31 cellular contexts compared by ENCODE assay signal in genomic region chr16:75416904-75417565, GRCh38.
"Had no signal": no experiment of that assay in that cellular context is flagged by ENCODE, and none has a peak within 500 bp of the region (broad histone marks: within the 10 kb centered on the region; RNA-seq: fewer than 3 reads in every experiment).

No MANE protein-coding gene starts in this region.

- H3K4me2 ChIP-seq: SK-N-SH had no signal

- H3K9me3 Mint-ChIP-seq: activated CD8-positive, alpha-beta T cell treated with anti-CD3 and anti-CD28 coated beads for 36 hours; activated naive CD4-positive, alpha-beta T cell treated with anti-CD3 and anti-CD28 coated beads, Interleukin-2, amount 50 U/mL, for 24 hours; activated T-helper 1 cell treated with anti-CD3 and anti-CD28 coated beads, Interleukin-12 subunit alpha, Interleukin-12 subunit beta, Interleukin-2, Interleukin-4 antibody, amounts not matched to agents 30 ng/mL and 10 ng/mL and 1 ng/mL, durations not matched to agents 14 hours and 24 hours and 36 hours had no signal

- H3K4me3 Mint-ChIP-seq: activated CD8-positive, alpha-beta T cell treated with anti-CD3 and anti-CD28 coated beads for 36 hours; activated naive CD4-positive, alpha-beta T cell treated with anti-CD3 and anti-CD28 coated beads, Interleukin-2, amount 50 U/mL, for 24 hours; activated T-helper 1 cell treated with anti-CD3 and anti-CD28 coated beads, Interleukin-12 subunit alpha, Interleukin-12 subunit beta, Interleukin-2, Interleukin-4 antibody, amounts not matched to agents 30 ng/mL and 10 ng/mL and 1 ng/mL, durations not matched to agents 14 hours and 24 hours and 36 hours had no signal

- H3K36me3 ChIP-seq: SJCRH30 had no signal

- H3K4me3 ChIP-seq: ascending aorta, body of pancreas, SJCRH30 had no signal

- H3K27ac Mint-ChIP-seq: activated CD8-positive, alpha-beta T cell treated with anti-CD3 and anti-CD28 coated beads for 36 hours; activated T-helper 1 cell treated with anti-CD3 and anti-CD28 coated beads, Interleukin-12 subunit alpha, Interleukin-12 subunit beta, Interleukin-2, Interleukin-4 antibody, amounts not matched to agents 30 ng/mL and 10 ng/mL and 1 ng/mL, durations not matched to agents 14 hours and 24 hours and 36 hours had no signal

- H3K27me3 Mint-ChIP-seq: activated CD8-positive, alpha-beta T cell treated with anti-CD3 and anti-CD28 coated beads for 36 hours; activated naive CD4-positive, alpha-beta T cell treated with anti-CD3 and anti-CD28 coated beads, Interleukin-2, amount 50 U/mL, for 24 hours had no signal

- ATAC-seq: activated CD4-positive, CD25-positive, alpha-beta regulatory T cell treated with anti-CD3 and anti-CD28 coated beads, Interleukin-2, amount 50 U/mL, for 24 hours; activated CD8-positive, alpha-beta T cell treated with anti-CD3 and anti-CD28 coated beads for 36 hours; body of pancreas; Panc1; Right ventricle myocardium inferior had no signal

- H3K9me3 ChIP-seq: ascending aorta, body of pancreas, SJCRH30, SK-N-SH had no signal

- DNase-seq: activated CD4-positive, alpha-beta T cell treated with anti-CD3 and anti-CD28 coated beads for 4 hours; activated CD8-positive, alpha-beta memory T cell treated with anti-CD3 and anti-CD28 coated beads, Interleukin-2, amount 50 U/mL, for 4 hours; activated CD8-positive, alpha-beta T cell treated with anti-CD3 and anti-CD28 coated beads for 36 hours; activated effector memory CD4-positive, alpha-beta T cell treated with Interleukin-2 at 50 U/mL for 16 hours; activated naive CD4-positive, alpha-beta T cell; amniotic stem cell; body of pancreas; central memory CD4-positive, alpha-beta T cell; KG1; NCI-H1092; NCI-H1417 treated with DMSO at 0.1 percent for 48 hours; NCI-H1694; NCI-H2029; NCI-H2107; NCI-H345; NCI-H510A; NCI-H526 treated with DMSO at 0.1 percent for 48 hours; NCI-H82; NK-92 treated with Interleukin-12 subunit alpha and Interleukin-12 subunit beta, amount 100 ng/mL, for 24 hours; OCI-M1; RPMI8226; SJCRH30; SK-N-SH; T-helper 1 cell; WERI-Rb-1 had no signal

- H3K27me3 ChIP-seq: ascending aorta, body of pancreas, SJCRH30 had no signal

- H3K27ac ChIP-seq: ascending aorta, body of pancreas, SJCRH30, WERI-Rb-1 had no signal

- H3K9ac ChIP-seq: SK-N-SH had no signal
